Comparison of ENCODE assay signal across 8 cellular contexts in the genomic region with DNA sequence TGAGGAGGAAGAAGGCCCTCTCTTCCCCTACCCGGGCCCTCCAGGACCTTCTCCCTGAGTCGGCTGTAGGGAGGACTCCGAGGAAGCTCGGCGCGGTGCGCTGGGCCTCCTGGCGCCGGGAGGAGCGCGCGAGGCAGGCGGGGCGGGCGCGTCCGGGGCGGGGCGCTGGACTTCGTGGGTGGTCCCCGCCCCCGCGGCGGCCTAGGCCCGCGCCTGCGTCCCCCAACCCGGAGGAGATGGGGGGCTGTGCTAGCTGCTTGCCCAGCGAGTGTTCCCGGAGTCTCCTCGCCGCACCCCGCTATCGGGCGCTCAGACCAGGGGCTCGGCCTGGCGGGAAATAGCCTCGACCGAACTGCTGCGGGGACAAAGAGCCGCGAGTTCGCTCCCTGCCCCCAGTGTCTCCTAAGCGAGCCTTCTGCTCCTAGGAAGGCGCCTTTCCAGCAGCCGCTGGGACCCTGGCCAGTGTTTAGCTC. TPM values are rescaled to one million over a fixed set of nuclear protein-coding genes. Genes with fewer than 3 reads are reported as not detected.
DNase-seq lines count a peak whose midpoint lies in the region; ATAC-seq lines count a peak whose summit lies in the region.

No MANE protein-coding gene starts in this region.

- no peaks in the 10 kb centered on the region for H3K9me3 ChIP-seq in adipocyte (ENCODE audit: control insufficient read depth, low read length)

- H3K9ac ChIP-seq in adipocyte (ENCODE audit: low read length): peak overlapping the region; percentile 33

- peaks cover 7% of the 10 kb centered on the region for H3K4me1 ChIP-seq in adipocyte (ENCODE audit: control insufficient read depth, insufficient read depth, low read length)

- peak overlapping the region; percentile 76 for H3K4me3 ChIP-seq in adipocyte (ENCODE audit: low read length)

- ATAC-seq in GM18498 (IDR thresholded peaks at IDR 0.05; ENCODE audit: unreplicated experiment): peak; percentile 44
- ATAC-seq in HG03139 (IDR thresholded peaks at IDR 0.05; ENCODE audit: unreplicated experiment): no peak

- DNase-seq in NCI-H1092 treated with DMSO at 0.1 percent for 48 hours (lab: John Stamatoyannopoulos, UW): peak; percentile 30
- peak; percentile 55 for DNase-seq in adipocyte (ENCODE audit: low read depth)
- DNase-seq in iPS-NIHi11 (ENCODE audit: low spot score): peak; percentile 86
- peak; percentile 42 to 66 for DNase-seq in stimulated activated CD4-positive, alpha-beta T cell treated with anti-CD3 and anti-CD28 coated beads, Interleukin-2, amount 100 ng/mL, for 24 hours
- DNase-seq in ureter (ENCODE audit: low spot score): no peak
- no peak for DNase-seq in HPDE6-E6E7 (ENCODE audit: extremely low spot score)

- H3K36me3 ChIP-seq in adipocyte (ENCODE audit: control insufficient read depth, insufficient read depth, low read length, severe bottlenecking): no peaks in the 10 kb centered on the region

- peaks cover 49% of the 10 kb centered on the region for H3K27me3 ChIP-seq in adipocyte (replicated peaks; ENCODE audit: control insufficient read depth, insufficient read depth, low read length)

RNA-seq across cellular contexts. Expression of a gene that starts 19.2 kb away (rescaled TPM):
- total RNA-seq in ureter: 12.5 TPM

RNA-seq across cellular contexts. Expression of a gene that starts 24.7 kb away (rescaled TPM):
- 11.1 TPM for total RNA-seq in ureter

RNA-seq across cellular contexts. Expression of a gene that starts 55.6 kb away (rescaled TPM):
- 19.3 TPM for total RNA-seq in ureter

Comparison
In these comparisons a context has a peak if more than half of its experiments do, and no peak if none do; other contexts are left out.
1. DNase-seq: peak in NCI-H1092 treated with DMSO at 0.1 percent for 48 hours (single experiment), adipocyte (single experiment), iPS-NIHi11 (single experiment) and stimulated activated CD4-positive, alpha-beta T cell treated with anti-CD3 and anti-CD28 coated beads, Interleukin-2, amount 100 ng/mL, for 24 hours (2 of 2); none in ureter (single experiment) and HPDE6-E6E7 (single experiment).